Comparison of ENCODE assay signal across 8 cellular contexts in genomic region chr17:19362293-19363113, GRCh38. TPM values are rescaled to one million over a fixed set of nuclear protein-coding genes. Genes with fewer than 3 reads are reported as not detected.
A peak's percentile ranks its signal among the peaks of the same experiment; 100 is the strongest.
DNase-seq lines count a peak whose midpoint lies in the region; ATAC-seq lines count a peak whose summit lies in the region.

TSS of gene B9D1 (minus strand) at chr17:19362723. CDS start at chr17:19362569, 154 bp downstream.

- DNase-seq in CMK (ENCODE audit: low read depth): peak; percentile 74
- peak; percentile 91 for DNase-seq in HPDE6-E6E7 (ENCODE audit: extremely low spot score)
- peak; percentile 43 for DNase-seq in NK-92 (lab: John Stamatoyannopoulos, UW; ENCODE audit: unreplicated experiment)
- DNase-seq in activated CD8-positive, alpha-beta memory T cell treated with anti-CD3 and anti-CD28 coated beads, Interleukin-2, amount 50 U/mL, for 1 hour (ENCODE audit: extremely low read depth): peak; percentile 80
- peak; percentile 97 for DNase-seq in mesenteric fat pad (ENCODE audit: low spot score)
- peak; percentile 84 for DNase-seq in stimulated activated CD8-positive, alpha-beta memory T cell treated with anti-CD3 and anti-CD28 coated beads, Interleukin-15, amount 100 ng/mL, for 24 hours (ENCODE audit: low read depth)

- in situ Hi-C loops in endometrial microvascular endothelial cells (cut with HindIII; ENCODE audit: inconsistent ontology term, low pct_unique_long_range_greater_than_20kb, low sequenced_read_pairs): loop anchor here (25.0 kb wide), 1 partner anchor 100 kb away; no protein-coding TSS in a partner anchor

- peak; percentile 83 for ATAC-seq in GM19463 (IDR thresholded peaks at IDR 0.05; ENCODE audit: unreplicated experiment)

RNA-seq across cellular contexts. Expression of gene B9D1, which starts in this region (rescaled TPM):
- total RNA-seq in endometrial microvascular endothelial cells (ENCODE audit: inconsistent ontology term): 32.9 TPM
- 7.5 TPM for total RNA-seq in mesenteric fat pad

Comparison
In these comparisons a context has a peak if more than half of its experiments do, and no peak if none do; other contexts are left out.
1. Peak in every context shown above with its lines: DNase-seq and ATAC-seq.
2. DNase-seq: peak in every context shown above with its lines; median percentile 97 in mesenteric fat pad; 91 in HPDE6-E6E7; 84 in stimulated activated CD8-positive, alpha-beta memory T cell treated with anti-CD3 and anti-CD28 coated beads, Interleukin-15, amount 100 ng/mL, for 24 hours; 80 in activated CD8-positive, alpha-beta memory T cell treated with anti-CD3 and anti-CD28 coated beads, Interleukin-2, amount 50 U/mL, for 1 hour; 74 in CMK; 43 in NK-92.